ENCODE assay signal across 9 cellular contexts in genomic region chr19:6800160-6800790, GRCh38. TPM values are rescaled to one million over a fixed set of nuclear protein-coding genes. Genes with fewer than 3 reads are reported as not detected.
DNase-seq lines count a peak whose midpoint lies in the region; ATAC-seq and TF ChIP-seq lines count a peak whose summit lies in the region.
"Not testable (repeated sequence)": the region's sequence is repeated elsewhere in the genome, so short reads cannot be mapped to it uniquely, and the experiment has no call there.
"Had no signal": no experiment of that assay in that cellular context is flagged by ENCODE, and none has a peak within 500 bp of the region (broad histone marks: within the 10 kb centered on the region; RNA-seq: fewer than 3 reads in every experiment).

No MANE protein-coding gene starts in this region.

- H3K27ac Mint-ChIP-seq in activated CD4-positive, alpha-beta T cell treated with anti-CD3 and anti-CD28 coated beads for 36 hours, result peak overlapping the region; percentile 98
- peak overlapping the region; percentile 96 for H3K27ac Mint-ChIP-seq in activated T-helper 17 cell treated with anti-CD3 and anti-CD28 coated beads, Interleukin-2, amount 50 U/mL, for 72 hours
- peak overlapping the region; percentile 92 for H3K27ac Mint-ChIP-seq in central memory CD8-positive, alpha-beta T cell (ENCODE audit: low read depth)
- peak overlapping the region; percentile 93 to 99 (median 97) for H3K27ac Mint-ChIP-seq in naive thymus-derived CD4-positive, alpha-beta T cell

- H3K9me2 ChIP-seq in OCI-LY1 (ENCODE audit: low read depth, low read length), result not testable (repeated sequence)

- peak overlapping the region; percentile 86 to 92 (median 89) for H3K9ac ChIP-seq in BLaER1 treated with 17β-estradiol and CSF1 and Interleukin-3, amounts not matched to agents 10 nM and 100 nM
- peak overlapping the region; percentile 85; the same call in 1 of the 2 replicates for H3K9ac ChIP-seq in OCI-LY1 (ENCODE audit: low read length)

- 86% methylated on average over 14 of the region's 14 CpGs for WGBS in thymus

- H3K36me3 Mint-ChIP-seq in activated CD4-positive, alpha-beta T cell treated with anti-CD3 and anti-CD28 coated beads for 36 hours (ENCODE audit: low read depth), result peaks cover 35% of the 10 kb centered on the region
- peaks cover 71% of the 10 kb centered on the region for H3K36me3 Mint-ChIP-seq in activated T-helper 17 cell treated with anti-CD3 and anti-CD28 coated beads, Interleukin-2, amount 50 U/mL, for 72 hours (ENCODE audit: low read depth)
- H3K36me3 Mint-ChIP-seq in central memory CD8-positive, alpha-beta T cell (ENCODE audit: insufficient read depth), result peaks cover 14% of the 10 kb centered on the region
- peaks cover 5 to 40% (median 13%) of the 10 kb centered on the region in 5 donors for H3K36me3 Mint-ChIP-seq in naive thymus-derived CD4-positive, alpha-beta T cell

- intact Hi-C loops in activated CD4-positive, alpha-beta T cell treated with anti-CD3 and anti-CD28 coated beads for 36 hours (cut with DNase I, micrococcal nuclease), result loop anchor here in 1 of 2 experiments (2.0 kb wide), 1 partner anchor 63 kb away; the partner anchor contains the start of gene GPR108
- intact Hi-C loops in naive thymus-derived CD4-positive, alpha-beta T cell (cut with micrococcal nuclease), result loop anchor here in 1 of 2 donors (5.0 kb wide), 2 partner anchors 37 to 397 kb away; no protein-coding TSS in a partner anchor

- H3K27me3 Mint-ChIP-seq in activated CD4-positive, alpha-beta T cell treated with anti-CD3 and anti-CD28 coated beads for 36 hours; activated T-helper 17 cell treated with anti-CD3 and anti-CD28 coated beads, Interleukin-2, amount 50 U/mL, for 72 hours; central memory CD8-positive, alpha-beta T cell; naive thymus-derived CD4-positive, alpha-beta T cell: not testable (repeated sequence)

- not testable (repeated sequence) for ATAC-seq in activated CD4-positive, alpha-beta T cell treated with anti-CD3 and anti-CD28 coated beads for 36 hours; activated T-helper 17 cell treated with anti-CD3 and anti-CD28 coated beads, Interleukin-2, amount 50 U/mL, for 72 hours (replicated peaks); central memory CD8-positive, alpha-beta T cell (replicated peaks; ENCODE audit: extremely low read depth, poor library complexity, severe bottlenecking); naive thymus-derived CD4-positive, alpha-beta T cell

- H3K4me2 ChIP-seq in BLaER1 treated with 17β-estradiol and CSF1 and Interleukin-3, amounts not matched to agents 10 nM and 100 nM, result peak overlapping the region; percentile 82 to 100 (median 94)
- peak overlapping the region; percentile 74 for H3K4me2 ChIP-seq in OCI-LY1 (ENCODE audit: low read length)

- H2AFZ ChIP-seq in OCI-LY1 (ENCODE audit: low read length), result not testable (repeated sequence)

- not testable (repeated sequence) for TF ChIP-seq CTCF in GM12865 (IDR thresholded peaks at IDR 0.05; ENCODE audit: insufficient read depth, low read depth, low read length, missing control alignments); OCI-LY1 (IDR thresholded peaks at IDR 0.05; ENCODE audit: low read length)

- CTCF ChIA-PET in activated CD4-positive, alpha-beta T cell treated with anti-CD3 and anti-CD28 coated beads for 36 hours (lab: Charles Lee), result interaction anchor here (0.9 to 2.1 kb wide), 5 partner anchors 13 to 284 kb away, joined by 3 to 11 read pairs (median 7); partner anchors contain the start of gene VAV1
- CTCF ChIA-PET in naive thymus-derived CD4-positive, alpha-beta T cell (lab: Charles Lee), result interaction anchor here (0.6 to 2.2 kb wide), 6 partner anchors 17 to 94 kb away, joined by 3 to 7 read pairs (median 4); partner anchors contain the start of genes SH2D3A and VAV1

- peaks cover 65 to 89% (median 83%) of the 10 kb centered on the region in 10 experiments for H3K4me1 ChIP-seq in BLaER1 treated with 17β-estradiol and CSF1 and Interleukin-3, amounts not matched to agents 10 nM and 100 nM
- H3K4me1 ChIP-seq in OCI-LY1 (ENCODE audit: insufficient read depth, low read length, severe bottlenecking) (peaks cover 44% of the 10 kb centered on the region), thymus (ENCODE audit: control insufficient read depth, insufficient read depth, low read length) (peaks cover 20% of the 10 kb centered on the region)
- peaks cover 28 to 42% of the 10 kb centered on the region in 2 donors for H3K4me1 ChIP-seq in naive thymus-derived CD4-positive, alpha-beta T cell (ENCODE audit: control insufficient read depth in 2 of 2, insufficient read depth in 2 of 2, low read length in 2 of 2)

- not testable (repeated sequence) for H3K9me3 ChIP-seq in BLaER1 treated with 17β-estradiol and CSF1 and Interleukin-3, amounts not matched to agents 10 nM and 100 nM (replicated peaks in 1 of 11); OCI-LY1 (ENCODE audit: low read length); naive thymus-derived CD4-positive, alpha-beta T cell (ENCODE audit: control insufficient read depth in 2 of 3, low read length in 3 of 3); thymus (ENCODE audit: control insufficient read depth)

- peak overlapping the region; percentile 46 to 68 (median 54); a peak in 18 of 20 replicates for H3K4me3 ChIP-seq in BLaER1 treated with 17β-estradiol and CSF1 and Interleukin-3, amounts not matched to agents 10 nM and 100 nM
- H3K4me3 ChIP-seq in GM12865 (ENCODE audit: low read depth, low read length), result peak overlapping the region; percentile 70
- peak overlapping the region; percentile 67 for H3K4me3 ChIP-seq in OCI-LY1 (ENCODE audit: low read depth, low read length, poor library complexity, severe bottlenecking)
- peak overlapping the region; percentile 67 for H3K4me3 ChIP-seq in naive thymus-derived CD4-positive, alpha-beta T cell (ENCODE audit: low read length)
- not testable (repeated sequence) for H3K4me3 ChIP-seq in thymus (ENCODE audit: low read length)

- peak overlapping the region; percentile 91 to 99 (median 97) for H3K27ac ChIP-seq in BLaER1 treated with 17β-estradiol and CSF1 and Interleukin-3, amounts not matched to agents 10 nM and 100 nM
- H3K27ac ChIP-seq in OCI-LY1 (ENCODE audit: low read depth, low read length, poor library complexity, severe bottlenecking) (peak overlapping the region; percentile 99), thymus (ENCODE audit: low read depth) (peak overlapping the region; percentile 98)
- H3K27ac ChIP-seq in naive thymus-derived CD4-positive, alpha-beta T cell (ENCODE audit: low read depth, low read length), result peak overlapping the region; percentile 85

- peaks cover 17 to 35% (median 29%) of the 10 kb centered on the region in 11 experiments for H3K36me3 ChIP-seq in BLaER1 treated with 17β-estradiol and CSF1 and Interleukin-3, amounts not matched to agents 10 nM and 100 nM
- peaks cover 12% of the 10 kb centered on the region; the same call in 1 of the 2 replicates for H3K36me3 ChIP-seq in OCI-LY1 (ENCODE audit: insufficient read depth, low read length)
- H3K36me3 ChIP-seq in naive thymus-derived CD4-positive, alpha-beta T cell (ENCODE audit: control insufficient read depth in 2 of 3, insufficient read depth in 3 of 3, low read length in 3 of 3); thymus (ENCODE audit: control insufficient read depth, insufficient read depth): not testable (repeated sequence)

- DNase-seq in GM12865 (ENCODE audit: low read depth), result peak; percentile 66
- peak; percentile 45 for DNase-seq in activated CD4-positive, alpha-beta T cell treated with anti-CD3 and anti-CD28 coated beads for 36 hours
- not testable (repeated sequence) for DNase-seq in central memory CD8-positive, alpha-beta T cell (ENCODE audit: low spot score in 2 of 2); naive thymus-derived CD4-positive, alpha-beta T cell

- POLR2A ChIA-PET in activated CD4-positive, alpha-beta T cell treated with anti-CD3 and anti-CD28 coated beads for 36 hours (lab: Charles Lee), result interaction anchor here (0.7 to 2.0 kb wide), 5 partner anchors 12 to 27 kb away, joined by 3 to 18 read pairs (median 3); partner anchors contain the start of gene VAV1
- POLR2A ChIA-PET in naive thymus-derived CD4-positive, alpha-beta T cell (lab: Charles Lee), result interaction anchor here (0.6 to 4.2 kb wide), 14 partner anchors 9 to 284 kb away, joined by 3 to 53 read pairs (median 9); partner anchors contain the start of genes GPR108, SH2D3A, TRIP10 and VAV1

- not testable (repeated sequence) for H3K27me3 ChIP-seq in BLaER1 treated with 17β-estradiol and CSF1 and Interleukin-3, amounts not matched to agents 10 nM and 100 nM; OCI-LY1 (ENCODE audit: insufficient read depth, low read length); naive thymus-derived CD4-positive, alpha-beta T cell (ENCODE audit: control insufficient read depth in 2 of 2, insufficient read depth in 2 of 2, low read length in 2 of 2); thymus (ENCODE audit: control insufficient read depth, insufficient read depth)

- not testable (repeated sequence) for H3K9me3 Mint-ChIP-seq in activated CD4-positive, alpha-beta T cell treated with anti-CD3 and anti-CD28 coated beads for 36 hours (ENCODE audit: low read depth); activated T-helper 17 cell treated with anti-CD3 and anti-CD28 coated beads, Interleukin-2, amount 50 U/mL, for 72 hours; central memory CD8-positive, alpha-beta T cell; naive thymus-derived CD4-positive, alpha-beta T cell

- H3K79me2 ChIP-seq in OCI-LY1 (ENCODE audit: insufficient read depth, low read length), result peaks cover 35% of the 10 kb centered on the region

- H3F3A ChIP-seq in OCI-LY1 (ENCODE audit: insufficient read depth, low read length), result not testable (repeated sequence)

- H3K4me1 Mint-ChIP-seq in activated CD4-positive, alpha-beta T cell treated with anti-CD3 and anti-CD28 coated beads for 36 hours, result peaks cover 76% of the 10 kb centered on the region
- H3K4me1 Mint-ChIP-seq in activated T-helper 17 cell treated with anti-CD3 and anti-CD28 coated beads, Interleukin-2, amount 50 U/mL, for 72 hours, result peaks cover 49% of the 10 kb centered on the region
- H3K4me1 Mint-ChIP-seq in central memory CD8-positive, alpha-beta T cell, result peaks cover 69% of the 10 kb centered on the region
- peaks cover 54 to 90% (median 72%) of the 10 kb centered on the region in 7 donors for H3K4me1 Mint-ChIP-seq in naive thymus-derived CD4-positive, alpha-beta T cell

- peak overlapping the region; percentile 82 for H3K4me3 Mint-ChIP-seq in activated CD4-positive, alpha-beta T cell treated with anti-CD3 and anti-CD28 coated beads for 36 hours
- peak overlapping the region; percentile 91 for H3K4me3 Mint-ChIP-seq in activated T-helper 17 cell treated with anti-CD3 and anti-CD28 coated beads, Interleukin-2, amount 50 U/mL, for 72 hours
- H3K4me3 Mint-ChIP-seq in central memory CD8-positive, alpha-beta T cell, result peak overlapping the region; percentile 85
- H3K4me3 Mint-ChIP-seq in naive thymus-derived CD4-positive, alpha-beta T cell, result peak overlapping the region; percentile 87 to 99 (median 94)

- H4K20me1 ChIP-seq in BLaER1 treated with 17β-estradiol and CSF1 and Interleukin-3, amounts not matched to agents 10 nM and 100 nM, result peaks cover 6 to 36% (median 19%) of the 10 kb centered on the region in 11 experiments; a peak in 15 of 22 replicates
- not testable (repeated sequence) for H4K20me1 ChIP-seq in OCI-LY1 (ENCODE audit: insufficient read depth, low read length)

RNA-seq across cellular contexts. Expression of gene VAV1, which starts 27.8 kb away (rescaled TPM):
- 10 to 100 TPM; 73.4 to 90.8 TPM for total RNA-seq in activated CD4-positive, alpha-beta T cell treated with anti-CD3 and anti-CD28 coated beads for 36 hours
- total RNA-seq in activated T-helper 17 cell treated with anti-CD3 and anti-CD28 coated beads, Interleukin-2, amount 50 U/mL, for 72 hours, result 100 to 1,000 TPM; 110 to 114 TPM
- 100 to 1,000 TPM in 3 of 5 experiments, 10 to 100 TPM in 2; 90.5 to 132 (median 115) TPM for total RNA-seq in naive thymus-derived CD4-positive, alpha-beta T cell
- 10 to 100 TPM; 26.2 to 41.4 TPM for polyA plus RNA-seq in naive thymus-derived CD4-positive, alpha-beta T cell
- 42.2 TPM for polyA plus RNA-seq in thymus
- polyA plus RNA-seq: BJ had no signal

RNA-seq across cellular contexts. Expression of gene SH2D3A, which starts 33.0 kb away (rescaled TPM):
- 10 to 100 TPM; 20.7 to 23.2 TPM for total RNA-seq in activated CD4-positive, alpha-beta T cell treated with anti-CD3 and anti-CD28 coated beads for 36 hours
- 10 to 100 TPM; 21.1 to 21.2 TPM for total RNA-seq in activated T-helper 17 cell treated with anti-CD3 and anti-CD28 coated beads, Interleukin-2, amount 50 U/mL, for 72 hours
- total RNA-seq in naive thymus-derived CD4-positive, alpha-beta T cell, result 10 to 100 TPM; 27.9 to 64.7 (median 57.4) TPM
- 10 to 100 TPM; 35.2 to 60.4 TPM for polyA plus RNA-seq in naive thymus-derived CD4-positive, alpha-beta T cell
- 18.8 TPM for polyA plus RNA-seq in thymus
